Comparison of ENCODE assay signal across 18 cellular contexts in the genomic region with DNA sequence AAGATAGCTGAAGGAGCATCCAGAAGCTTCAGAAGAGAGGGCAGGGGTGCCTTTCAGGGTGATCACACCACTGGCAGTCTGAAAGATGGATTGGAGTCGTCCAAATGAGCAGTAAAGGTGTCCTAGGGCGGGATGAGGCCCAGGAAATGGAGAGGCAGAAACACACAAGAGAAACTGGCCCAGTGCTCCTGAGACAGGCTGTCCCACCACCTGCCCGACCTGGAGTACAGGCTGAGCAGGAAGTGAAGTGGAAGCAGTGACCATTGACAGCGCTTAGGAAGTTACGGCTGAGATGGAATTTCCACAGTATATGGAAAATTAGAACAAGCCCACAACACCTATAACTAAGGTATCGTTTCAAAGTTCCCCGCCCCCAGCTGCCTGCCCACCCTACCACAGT.
"Had no signal": no experiment of that assay in that cellular context is flagged by ENCODE, and none has a peak within 500 bp of the region (broad histone marks: within the 10 kb centered on the region; RNA-seq: fewer than 3 reads in every experiment).

No MANE protein-coding gene starts in this region.

- FAIRE-seq: endometrium, islet of Langerhans had no signal

- H3K27me3 Mint-ChIP-seq: naive thymus-derived CD8-positive, alpha-beta T cell had no signal

- H3K4me3 Mint-ChIP-seq: naive thymus-derived CD8-positive, alpha-beta T cell had no signal

- DNase-seq: effector CD8-positive, alpha-beta T cell; gastrocnemius medialis; heart right ventricle; hypothalamus; mammary epithelial cell; mucosa of descending colon; naive thymus-derived CD8-positive, alpha-beta T cell; ovary; sigmoid colon; stimulated activated CD4-positive, alpha-beta T cell treated with anti-CD3 and anti-CD28 coated beads, Interleukin-2, amount 100 ng/mL, for 24 hours; stimulated activated CD4-positive, alpha-beta T cell treated with anti-CD3 and anti-CD28 coated beads, Interleukin-4, amount 100 ng/mL, for 4 hours; stimulated activated naive CD4-positive, alpha-beta T cell treated with Interleukin-2 at 50 U/mL for 16 hours; tibial artery; upper lobe of left lung; uterus had no signal

- ATAC-seq: gastrocnemius medialis; heart right ventricle; left lobe of liver; mucosa of descending colon; naive thymus-derived CD8-positive, alpha-beta T cell had no signal
